In the genomic region with DNA sequence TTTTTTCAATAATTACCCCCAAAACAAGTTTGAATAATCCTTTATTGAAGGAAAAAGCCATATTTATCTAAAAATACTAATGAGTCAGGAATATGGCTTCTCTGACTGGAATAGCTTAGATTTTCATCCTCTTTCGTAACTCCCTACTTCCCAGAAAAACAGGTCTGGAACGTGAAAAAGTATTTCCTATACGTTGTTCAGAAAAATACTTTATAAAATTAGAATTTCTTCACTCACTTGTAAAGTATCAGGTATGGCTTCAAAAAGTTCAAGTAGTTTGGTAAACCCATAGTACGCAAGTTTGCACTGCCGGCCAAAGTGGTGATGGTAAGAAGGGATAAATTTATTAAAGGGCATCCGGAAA, we compare ENCODE assay signal across 22 cellular contexts.
"Had no signal": no experiment of that assay in that cellular context is flagged by ENCODE, and none has a peak within 500 bp of the region (broad histone marks: within the 10 kb centered on the region; RNA-seq: fewer than 3 reads in every experiment).

No MANE protein-coding gene starts in this region.

- ATAC-seq: Panc1 had no signal

- DNase-seq: IMR-90, Karpas-422, KG1, MG63, NCI-H1092, NCI-H1105 treated with DMSO at 0.1 percent for 48 hours, NCI-H1417 treated with DMSO at 0.1 percent for 48 hours, NCI-H146, NCI-H187, NCI-H2029, NCI-H2081 treated with DMSO at 0.1 percent for 48 hours, NCI-H2171, NCI-H226, NCI-H446, NCI-H510A, NCI-H524 treated with DMSO at 0.1 percent for 48 hours, NCI-H69, NCI-H774, RPMI8226, SHP77, SK-N-SH had no signal

- H3K9me3 ChIP-seq: MG63, SK-N-SH had no signal

- H3K27me3 ChIP-seq: MG63 had no signal

- H3K4me3 ChIP-seq: MG63 had no signal
